Comparison of ENCODE assay signal across 8 cellular contexts in genomic region chr2:55232084-55232862, GRCh38. TPM values are rescaled to one million over a fixed set of nuclear protein-coding genes. Genes with fewer than 3 reads are reported as not detected.
DNase-seq lines count a peak whose midpoint lies in the region; ATAC-seq and FAIRE-seq lines count a peak whose summit lies in the region.

Gene CLHC1, minus strand, starts transcription at chr2:55232293. Its CDS starts 9,882 bp downstream, at chr2:55222411.
Gene RPS27A, plus strand, starts transcription at chr2:55232688. Its CDS starts 137 bp downstream, at chr2:55232825.

- H3K4me3 ChIP-seq in mesodermal cell (ENCODE audit: extremely low read depth, insufficient read depth, low read length, poor library complexity, severe bottlenecking): peak within 1 kb of the TSS; percentile 99

- no peaks in the 10 kb centered on the region for H3K9me3 Mint-ChIP-seq in activated CD8-positive, alpha-beta memory T cell treated with anti-CD3 and anti-CD28 coated beads, Interleukin-2, amount 10 ng/mL, durations not matched to agents 7 days and 5 days (ENCODE audit: low read depth)

- CTCF ChIA-PET in activated CD8-positive, alpha-beta memory T cell treated with anti-CD3 and anti-CD28 coated beads, Interleukin-2, amount 10 ng/mL, durations not matched to agents 7 days and 5 days (lab: Charles Lee): interaction anchor here (0.8 to 1.3 kb wide), 4 partner anchors 8 to 199 kb away, joined by 3 to 6 read pairs (median 3); no protein-coding TSS in a partner anchor

- H3K36me3 ChIP-seq in mesodermal cell (ENCODE audit: control insufficient read depth, insufficient read depth, low read length): peaks cover 45% of the 10 kb centered on the region

- peaks cover 62% of the 10 kb centered on the region for H3K4me1 Mint-ChIP-seq in activated CD8-positive, alpha-beta memory T cell treated with anti-CD3 and anti-CD28 coated beads, Interleukin-2, amount 10 ng/mL, durations not matched to agents 7 days and 5 days

- H3K9me3 ChIP-seq in mesodermal cell (ENCODE audit: control insufficient read depth, low read length): no peaks in the 10 kb centered on the region

- peak; percentile 48 for FAIRE-seq in HTR-8/SVneo (lab: Jason Lieb, UNC)
- FAIRE-seq in endometrium (lab: Jason Lieb, UNC): peak; percentile 73

- H3K27ac Mint-ChIP-seq in activated CD8-positive, alpha-beta memory T cell treated with anti-CD3 and anti-CD28 coated beads, Interleukin-2, amount 10 ng/mL, durations not matched to agents 7 days and 5 days: peak within 1 kb of the TSS; percentile 97

- H3K36me3 Mint-ChIP-seq in activated CD8-positive, alpha-beta memory T cell treated with anti-CD3 and anti-CD28 coated beads, Interleukin-2, amount 10 ng/mL, durations not matched to agents 7 days and 5 days: peaks cover 44% of the 10 kb centered on the region

- ATAC-seq in GM21367 (IDR thresholded peaks at IDR 0.05; ENCODE audit: unreplicated experiment): peak; percentile 93
- peak; percentile 86 for ATAC-seq in activated CD8-positive, alpha-beta memory T cell treated with anti-CD3 and anti-CD28 coated beads, Interleukin-2, amount 10 ng/mL, durations not matched to agents 7 days and 5 days

- peak within 1 kb of the TSS; percentile 95 for H3K27ac ChIP-seq in mesodermal cell (ENCODE audit: low read depth, low read length, severe bottlenecking)

- H3K4me1 ChIP-seq in mesodermal cell (ENCODE audit: control insufficient read depth, insufficient read depth, low read length, poor library complexity, severe bottlenecking): peaks cover 22% of the 10 kb centered on the region

- WGBS in mesodermal cell (ENCODE audit: insufficient coverage in 2 of 2), 2 experiments: 0 to 1% methylated on average over 18 to 27 of the region's 37 CpGs

- no peaks in the 10 kb centered on the region for H3K27me3 Mint-ChIP-seq in activated CD8-positive, alpha-beta memory T cell treated with anti-CD3 and anti-CD28 coated beads, Interleukin-2, amount 10 ng/mL, durations not matched to agents 7 days and 5 days

- H3K4me3 Mint-ChIP-seq in activated CD8-positive, alpha-beta memory T cell treated with anti-CD3 and anti-CD28 coated beads, Interleukin-2, amount 10 ng/mL, durations not matched to agents 7 days and 5 days: peak within 1 kb of the TSS; percentile 95

- peak; percentile 93 for DNase-seq in COLO829 (ENCODE audit: low spot score)
- DNase-seq in HTR-8/SVneo (ENCODE audit: insufficient read length, low spot score): peak; percentile 97
- DNase-seq in NOMO-1 treated with dmso at 0.1 percent for 144 hours (lab: John Stamatoyannopoulos, UW; ENCODE audit: unreplicated experiment): peak; percentile 82
- peak; percentile 93 for DNase-seq in activated CD8-positive, alpha-beta memory T cell treated with anti-CD3 and anti-CD28 coated beads, Interleukin-2, amount 10 ng/mL, durations not matched to agents 7 days and 5 days
- DNase-seq in stimulated activated CD8-positive, alpha-beta memory T cell treated with anti-CD3 and anti-CD28 coated beads, Interleukin-15, amount 100 ng/mL, for 4 hours (ENCODE audit: low read depth in 2 of 2): peak; percentile 82 to 85

RNA-seq across cellular contexts. Expression of gene CLHC1, which starts in this region (rescaled TPM):
- total RNA-seq in activated CD8-positive, alpha-beta memory T cell treated with anti-CD3 and anti-CD28 coated beads, Interleukin-2, amount 10 ng/mL, durations not matched to agents 7 days and 5 days: 10 to 100 TPM; 11.5 to 15.1 TPM
- polyA plus RNA-seq in mesodermal cell (2013, experiment 1 of 2): 9.5 TPM
- polyA plus RNA-seq in mesodermal cell (2013, experiment 2 of 2): 16.6 TPM

RNA-seq across cellular contexts. Expression of gene RPS27A, which starts in this region (rescaled TPM):
- total RNA-seq in activated CD8-positive, alpha-beta memory T cell treated with anti-CD3 and anti-CD28 coated beads, Interleukin-2, amount 10 ng/mL, durations not matched to agents 7 days and 5 days: 100 to 1,000 TPM; 733 to 818 TPM
- 2,266 TPM for polyA plus RNA-seq in mesodermal cell (2013, experiment 1 of 2)
- polyA plus RNA-seq in mesodermal cell (2013, experiment 2 of 2): 2,178 TPM

Comparison
In these comparisons a context has a peak if more than half of its experiments do, and no peak if none do; other contexts are left out.
1. Peak in every context shown above with its lines: DNase-seq, ATAC-seq, H3K4me3 ChIP-seq and H3K27ac ChIP-seq.